Comparison of ENCODE assay signal across 21 cellular contexts in the genomic region with DNA sequence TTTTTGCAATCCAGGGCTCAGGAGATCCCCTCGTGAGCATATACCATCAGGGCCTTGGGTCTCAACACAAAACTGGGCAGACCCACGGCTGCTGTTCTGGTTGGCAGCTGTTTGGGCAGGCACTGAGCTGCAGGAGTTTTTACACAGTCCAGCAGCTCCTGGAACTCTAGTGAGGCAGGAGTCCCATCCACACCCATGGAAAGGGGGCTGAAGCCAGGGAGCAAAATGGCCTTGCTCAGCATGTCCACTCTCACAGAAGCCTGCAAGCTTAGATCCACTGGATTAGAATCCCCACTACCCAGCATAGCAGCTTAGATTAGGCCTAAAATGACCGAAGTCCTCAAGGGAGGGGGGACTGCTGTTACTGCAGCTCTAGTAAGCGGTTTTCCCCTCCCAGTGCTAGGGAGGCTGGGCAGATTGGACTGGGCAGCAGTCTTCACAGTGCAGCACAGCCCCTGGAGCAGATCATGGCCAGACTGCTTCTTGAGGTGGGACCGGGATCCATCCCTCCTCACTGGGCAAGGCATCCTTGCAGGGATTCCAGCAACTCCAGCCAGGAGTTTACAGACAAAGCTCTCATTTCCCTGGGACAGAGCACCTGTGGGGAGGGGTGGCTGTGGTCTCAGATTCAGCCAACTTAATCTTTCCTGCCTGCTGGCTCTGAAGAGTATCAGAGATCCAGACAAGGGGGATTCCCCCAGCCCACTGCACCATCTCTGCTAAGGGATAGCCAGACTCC. TPM values are rescaled to one million over a fixed set of nuclear protein-coding genes. Genes with fewer than 3 reads are reported as not detected.
DNase-seq lines count a peak whose midpoint lies in the region; TF ChIP-seq lines count a peak whose summit lies in the region.
"Had no signal": no experiment of that assay in that cellular context is flagged by ENCODE, and none has a peak within 500 bp of the region (broad histone marks: within the 10 kb centered on the region; RNA-seq: fewer than 3 reads in every experiment).

No MANE protein-coding gene starts in this region.

- 84 to 90% methylated on average over 2 to 5 of the region's 5 CpGs for WGBS in endodermal cell (ENCODE audit: insufficient coverage in 1 of 2, insufficient read length in 1 of 2), 2 experiments
- no CpG with 5 or more reads among the region's 5 CpGs for WGBS in neuronal stem cell (ENCODE audit: extremely low coverage in 2 of 2, insufficient read length in 2 of 2, insufficient replicate concordance in 1 of 2), 2 donors

- H3K27me3 Mint-ChIP-seq in endodermal cell (ENCODE audit: insufficient read depth), result no peaks in the 10 kb centered on the region

- no peak overlapping the region for H2BK120ac ChIP-seq in neuronal stem cell (ENCODE audit: low read depth, low read length)

- H2BK15ac ChIP-seq in neuronal stem cell (ENCODE audit: low read length), result no peak overlapping the region

- H3K79me2 ChIP-seq in Loucy (ENCODE audit: insufficient read depth, low read length), result no peaks in the 10 kb centered on the region

- H3K4ac ChIP-seq in neuronal stem cell (ENCODE audit: low read length), result no peak overlapping the region

- H3K27ac Mint-ChIP-seq in endodermal cell, result no peak overlapping the region
- H3K27ac Mint-ChIP-seq: CD4-positive, alpha-beta T cell; IgD-negative memory B cell had no signal

- H3K9me3 Mint-ChIP-seq in endodermal cell, result no peaks in the 10 kb centered on the region
- H3K9me3 Mint-ChIP-seq: CD4-positive, alpha-beta T cell had no signal

- no peaks in the 10 kb centered on the region for H3K9me2 ChIP-seq in Loucy (replicated peaks; ENCODE audit: low read depth, low read length)

- no peak overlapping the region for H4K8ac ChIP-seq in neuronal stem cell (ENCODE audit: low read depth, low read length)

- H3K4me1 ChIP-seq in Loucy (ENCODE audit: insufficient read depth, low read length, poor library complexity, severe bottlenecking) (peaks cover 10% of the 10 kb centered on the region), endodermal cell (ENCODE audit: control insufficient read depth, insufficient read depth, low read length) (no peaks in the 10 kb centered on the region), neuronal stem cell (ENCODE audit: control insufficient read depth in 2 of 2, insufficient read depth in 1 of 2, low read depth in 1 of 2, low read length in 2 of 2) (peaks cover 0 to 6% of the 10 kb centered on the region in 2 donors)

- H3K4me3 ChIP-seq in Loucy (ENCODE audit: low read length, poor library complexity, severe bottlenecking) (no peak overlapping the region), endodermal cell (ENCODE audit: low read length) (no peak overlapping the region), neuronal stem cell (ENCODE audit: low read length in 2 of 2) (no peak overlapping the region)
- H3K4me3 ChIP-seq: BLaER1, GM23248 had no signal

- H3K27ac ChIP-seq in endodermal cell (ENCODE audit: low read depth, low read length), result no peak overlapping the region
- no peak overlapping the region for H3K27ac ChIP-seq in neuronal stem cell (replicated peaks; ENCODE audit: low read length)
- H3K27ac ChIP-seq: BLaER1, GM23248 had no signal

- H3K36me3 ChIP-seq in Loucy (ENCODE audit: insufficient read depth, low read length) (no peaks in the 10 kb centered on the region), endodermal cell (ENCODE audit: control insufficient read depth, insufficient read depth, low read length) (no peaks in the 10 kb centered on the region), neuronal stem cell (replicated peaks in 1 of 2; ENCODE audit: control insufficient read depth in 2 of 2, insufficient read depth in 2 of 2, low read length in 2 of 2) (no peaks in the 10 kb centered on the region)
- H3K36me3 ChIP-seq: BLaER1 had no signal

- no peak overlapping the region for H3K23ac ChIP-seq in neuronal stem cell (ENCODE audit: low read depth, low read length, poor library complexity)

- H3K27me3 ChIP-seq in Loucy (ENCODE audit: insufficient read depth, low read length, poor library complexity, severe bottlenecking) (no peaks in the 10 kb centered on the region), endodermal cell (ENCODE audit: control insufficient read depth, insufficient read depth, low read length, poor library complexity, severe bottlenecking) (no peaks in the 10 kb centered on the region), neuronal stem cell (ENCODE audit: control insufficient read depth in 3 of 3, insufficient read depth in 3 of 3, low read depth in 1 of 3, low read length in 3 of 3) (no peaks in the 10 kb centered on the region)
- H3K27me3 ChIP-seq: BLaER1 had no signal

- no peak overlapping the region for H3K4me3 Mint-ChIP-seq in endodermal cell
- H3K4me3 Mint-ChIP-seq: CD4-positive, alpha-beta T cell; IgD-negative memory B cell had no signal

- H3K4me1 Mint-ChIP-seq in endodermal cell, result peaks cover 4% of the 10 kb centered on the region

- H3K9ac ChIP-seq in Loucy (ENCODE audit: low read depth, low read length, poor library complexity, severe bottlenecking) (no peak overlapping the region), endodermal cell (ENCODE audit: extremely low read depth, low read length, poor library complexity, severe bottlenecking) (no peak overlapping the region), neuronal stem cell (ENCODE audit: low read depth, low read length, poor library complexity) (no peak overlapping the region)
- H3K9ac ChIP-seq: BLaER1, GM23248 had no signal

- no peak overlapping the region for H3K14ac ChIP-seq in neuronal stem cell (ENCODE audit: low read length)

- no peaks in the 10 kb centered on the region for H3K36me3 Mint-ChIP-seq in endodermal cell (ENCODE audit: low read depth)

- TF ChIP-seq CTCF in Loucy (conservative IDR thresholded peaks at IDR 0.05; ENCODE audit: low read length) (no peak), endodermal cell (conservative IDR thresholded peaks at IDR 0.05) (no peak)

- DNase-seq in endodermal cell (peak; percentile 53), neuronal stem cell (ENCODE audit: low spot score) (no peak), germinal center (ENCODE audit: low spot score) (no peak), NCI-H1436 (lab: John Stamatoyannopoulos, UW) (no peak), NCI-H1092 treated with DMSO at 0.1 percent for 48 hours (lab: John Stamatoyannopoulos, UW) (no peak)
- no peak for DNase-seq in stimulated activated CD4-positive, alpha-beta T cell treated with anti-CD3 and anti-CD28 coated beads, Interleukin-2, amount 100 ng/mL, for 24 hours
- DNase-seq: ACHN; CD4-positive, alpha-beta T cell; GM23248; MV-4-11; NCI-H187 treated with DMSO at 0.1 percent for 48 hours; NCI-H2107; NCI-H446 treated with DMSO at 0.1 percent for 48 hours; NCI-H526 treated with DMSO at 0.1 percent for 48 hours; SHP77 had no signal

- no peak overlapping the region for H4K91ac ChIP-seq in neuronal stem cell (ENCODE audit: low read depth, low read length, poor library complexity)

- H3F3A ChIP-seq in Loucy (ENCODE audit: low read depth), result no peaks in the 10 kb centered on the region

- no peak overlapping the region for H2BK5ac ChIP-seq in neuronal stem cell (ENCODE audit: low read length)

- no peak overlapping the region for H2AK5ac ChIP-seq in neuronal stem cell (ENCODE audit: low read depth, low read length)

- no peak overlapping the region for H3K18ac ChIP-seq in neuronal stem cell (ENCODE audit: low read length)

- no peak overlapping the region for H3K4me2 ChIP-seq in Loucy (ENCODE audit: low read depth, low read length, poor library complexity, severe bottlenecking)
- H3K4me2 ChIP-seq in neuronal stem cell (ENCODE audit: insufficient read depth, low read length, poor library complexity, severe bottlenecking), result no peak overlapping the region

- H4K20me1 ChIP-seq in Loucy (ENCODE audit: insufficient read depth, low read length, poor library complexity, severe bottlenecking), result no peaks in the 10 kb centered on the region
- H4K20me1 ChIP-seq: BLaER1 had no signal

- H3K9me3 ChIP-seq in Loucy (ENCODE audit: insufficient read depth, low read depth, low read length), result no peaks in the 10 kb centered on the region
- no peaks in the 10 kb centered on the region for H3K9me3 ChIP-seq in endodermal cell (ENCODE audit: control insufficient read depth, low read length)
- H3K9me3 ChIP-seq in neuronal stem cell (replicated peaks in 1 of 2; ENCODE audit: control insufficient read depth in 2 of 2, insufficient read depth in 1 of 2, low read depth in 1 of 2, low read length in 2 of 2), result no peaks in the 10 kb centered on the region
- H3K9me3 ChIP-seq: BLaER1 had no signal

- H2AFZ ChIP-seq in Loucy (ENCODE audit: low read length) (peak overlapping the region; percentile 55; the same call in 1 of the 2 replicates), neuronal stem cell (ENCODE audit: low read length) (peak overlapping the region; percentile 48)

- H2BK12ac ChIP-seq in neuronal stem cell (ENCODE audit: low read length), result no peak overlapping the region

- H3K79me1 ChIP-seq in neuronal stem cell (ENCODE audit: low read depth, low read length), result no peaks in the 10 kb centered on the region

RNA-seq across cellular contexts. Expression of a gene that starts 36.4 kb away (rescaled TPM):
- not detected for total RNA-seq in endodermal cell
- polyA plus RNA-seq in endodermal cell (2013, experiment 1 of 2), result not detected
- not detected for polyA plus RNA-seq in endodermal cell (2013, experiment 2 of 2)
- polyA plus RNA-seq in neuronal stem cell (2013, experiment 1 of 2), result not detected
- not detected for polyA plus RNA-seq in neuronal stem cell (2013, experiment 2 of 2)
- total RNA-seq: G401, GM23248 had no signal
- polyA plus RNA-seq: GM23248 had no signal

RNA-seq across cellular contexts. Expression of a gene that starts 46.6 kb away (rescaled TPM):
- not detected for total RNA-seq in endodermal cell
- not detected for polyA plus RNA-seq in endodermal cell (2013, experiment 1 of 2)
- polyA plus RNA-seq in endodermal cell (2013, experiment 2 of 2), result not detected
- polyA plus RNA-seq in neuronal stem cell (2013, experiment 1 of 2), result not detected
- polyA plus RNA-seq in neuronal stem cell (2013, experiment 2 of 2), result not detected
- total RNA-seq: G401 had no signal

RNA-seq across cellular contexts. Expression of a gene that starts 58.0 kb away (rescaled TPM):
- total RNA-seq in endodermal cell, result not detected
- not detected for polyA plus RNA-seq in endodermal cell (2013, experiment 1 of 2)
- not detected for polyA plus RNA-seq in endodermal cell (2013, experiment 2 of 2)
- polyA plus RNA-seq in neuronal stem cell (2013, experiment 1 of 2), result not detected
- not detected for polyA plus RNA-seq in neuronal stem cell (2013, experiment 2 of 2)
- total RNA-seq: CD4-positive, alpha-beta T cell; G401; GM23248; M059J; RPMI7951 had no signal
- polyA plus RNA-seq: GM23248, IgD-negative memory B cell had no signal

RNA-seq across cellular contexts. Expression of a gene that starts 58.6 kb away (rescaled TPM):
- not detected for total RNA-seq in endodermal cell
- polyA plus RNA-seq in endodermal cell (2013, experiment 1 of 2), result not detected
- polyA plus RNA-seq in endodermal cell (2013, experiment 2 of 2), result not detected
- polyA plus RNA-seq in neuronal stem cell (2013, experiment 1 of 2), result not detected
- not detected for polyA plus RNA-seq in neuronal stem cell (2013, experiment 2 of 2)
- total RNA-seq: CD4-positive, alpha-beta T cell; G401; GM23248; M059J; RPMI7951 had no signal
- polyA plus RNA-seq: GM23248 had no signal
